In the genomic region with DNA sequence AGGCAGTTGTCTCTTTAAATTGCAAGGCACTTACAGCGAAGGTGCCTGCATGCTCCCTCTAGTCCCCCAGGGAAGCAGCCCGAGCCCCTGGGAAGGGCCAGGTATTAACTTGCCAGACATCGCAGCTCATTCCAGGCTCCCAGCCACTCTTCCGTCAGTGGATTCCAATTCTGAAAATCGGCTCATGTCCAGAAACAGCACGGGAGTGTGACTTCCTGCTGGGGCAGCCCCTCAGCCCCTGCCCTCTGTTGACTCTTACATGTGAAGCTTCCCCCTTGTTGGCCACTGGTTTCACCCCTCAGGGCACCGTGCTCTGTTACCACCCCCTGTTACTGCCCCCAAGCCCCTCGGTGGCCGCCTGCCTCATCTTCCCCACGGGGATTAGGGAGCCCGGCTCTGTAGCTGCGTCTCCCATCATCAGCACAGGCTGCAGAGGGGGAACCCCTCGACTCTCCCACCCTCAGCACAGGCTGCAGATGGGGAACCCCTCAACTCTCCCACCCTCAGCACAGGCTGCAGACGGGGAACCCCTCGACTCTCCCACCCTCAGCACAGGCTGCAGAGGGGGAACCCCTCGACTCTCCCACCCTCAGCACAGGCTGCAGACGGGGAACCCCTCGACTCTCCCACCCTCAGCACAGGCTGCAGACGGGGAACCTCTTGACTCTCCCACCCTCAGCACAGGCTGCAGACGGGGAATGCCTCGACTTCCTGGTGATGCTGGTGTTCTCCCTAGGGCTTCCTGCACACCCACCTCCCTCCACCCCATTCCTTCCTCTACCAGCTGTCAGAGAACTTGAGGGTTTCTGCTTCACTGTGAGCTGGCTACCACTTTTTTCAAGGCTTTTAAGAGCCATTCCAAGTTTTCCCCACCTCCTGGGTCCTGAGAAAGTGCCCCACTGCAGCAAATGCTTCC, we compare ENCODE assay signal across 1 cellular context.
TF ChIP-seq lines count a peak whose summit lies in the region.

No MANE protein-coding gene starts in this region.

TF ChIP-seq in GM12878, 131 proteins besides CTCF, POLR2A, EP300 and RAD21:
- TF ChIP-seq, protein P1, sequence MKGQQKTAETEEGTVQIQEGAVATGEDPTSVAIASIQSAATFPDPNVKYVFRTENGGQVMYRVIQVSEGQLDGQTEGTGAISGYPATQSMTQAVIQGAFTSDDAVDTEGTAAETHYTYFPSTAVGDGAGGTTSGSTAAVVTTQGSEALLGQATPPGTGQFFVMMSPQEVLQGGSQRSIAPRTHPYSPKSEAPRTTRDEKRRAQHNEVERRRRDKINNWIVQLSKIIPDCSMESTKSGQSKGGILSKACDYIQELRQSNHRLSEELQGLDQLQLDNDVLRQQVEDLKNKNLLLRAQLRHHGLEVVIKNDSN (IDR thresholded peaks at IDR 0.05; ENCODE audit: borderline replicate concordance, extremely low read length, insufficient read depth, low read depth, low read length) = no peak
- no peak for TF ChIP-seq ZZZ3 (IDR thresholded peaks at IDR 0.05; ENCODE audit: control insufficient read depth, insufficient read length, low read depth)
- TF ChIP-seq IKZF1 (conservative IDR thresholded peaks at IDR 0.05) = peak; percentile 44
- TF ChIP-seq, protein P2, sequence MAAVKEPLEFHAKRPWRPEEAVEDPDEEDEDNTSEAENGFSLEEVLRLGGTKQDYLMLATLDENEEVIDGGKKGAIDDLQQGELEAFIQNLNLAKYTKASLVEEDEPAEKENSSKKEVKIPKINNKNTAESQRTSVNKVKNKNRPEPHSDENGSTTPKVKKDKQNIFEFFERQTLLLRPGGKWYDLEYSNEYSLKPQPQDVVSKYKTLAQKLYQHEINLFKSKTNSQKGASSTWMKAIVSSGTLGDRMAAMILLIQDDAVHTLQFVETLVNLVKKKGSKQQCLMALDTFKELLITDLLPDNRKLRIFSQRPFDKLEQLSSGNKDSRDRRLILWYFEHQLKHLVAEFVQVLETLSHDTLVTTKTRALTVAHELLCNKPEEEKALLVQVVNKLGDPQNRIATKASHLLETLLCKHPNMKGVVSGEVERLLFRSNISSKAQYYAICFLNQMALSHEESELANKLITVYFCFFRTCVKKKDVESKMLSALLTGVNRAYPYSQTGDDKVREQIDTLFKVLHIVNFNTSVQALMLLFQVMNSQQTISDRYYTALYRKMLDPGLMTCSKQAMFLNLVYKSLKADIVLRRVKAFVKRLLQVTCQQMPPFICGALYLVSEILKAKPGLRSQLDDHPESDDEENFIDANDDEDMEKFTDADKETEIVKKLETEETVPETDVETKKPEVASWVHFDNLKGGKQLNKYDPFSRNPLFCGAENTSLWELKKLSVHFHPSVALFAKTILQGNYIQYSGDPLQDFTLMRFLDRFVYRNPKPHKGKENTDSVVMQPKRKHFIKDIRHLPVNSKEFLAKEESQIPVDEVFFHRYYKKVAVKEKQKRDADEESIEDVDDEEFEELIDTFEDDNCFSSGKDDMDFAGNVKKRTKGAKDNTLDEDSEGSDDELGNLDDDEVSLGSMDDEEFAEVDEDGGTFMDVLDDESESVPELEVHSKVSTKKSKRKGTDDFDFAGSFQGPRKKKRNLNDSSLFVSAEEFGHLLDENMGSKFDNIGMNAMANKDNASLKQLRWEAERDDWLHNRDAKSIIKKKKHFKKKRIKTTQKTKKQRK (IDR thresholded peaks at IDR 0.05; ENCODE audit: low read depth, low read length) = no peak
- TF ChIP-seq BHLHE40 (IDR thresholded peaks at IDR 0.05; ENCODE audit: borderline replicate concordance in 1 of 2, low read depth in 2 of 2, low read length in 1 of 2) = peak in 1 of 2 experiments; percentile 36; a peak in 1 of 4 replicates
- peak; percentile 8; the same call in 1 of the 2 replicates for TF ChIP-seq RUNX3 (IDR thresholded peaks at IDR 0.05; ENCODE audit: low read length)
- no peak for TF ChIP-seq ZBED1 (IDR thresholded peaks at IDR 0.05; ENCODE audit: borderline replicate concordance)
- no peak for TF ChIP-seq MTA3 (IDR thresholded peaks at IDR 0.05; ENCODE audit: borderline replicate concordance, low read length)
- no peak for TF ChIP-seq ZNF384 (IDR thresholded peaks at IDR 0.05; ENCODE audit: borderline replicate concordance, low read depth, low read length)
- TF ChIP-seq, protein P3, sequence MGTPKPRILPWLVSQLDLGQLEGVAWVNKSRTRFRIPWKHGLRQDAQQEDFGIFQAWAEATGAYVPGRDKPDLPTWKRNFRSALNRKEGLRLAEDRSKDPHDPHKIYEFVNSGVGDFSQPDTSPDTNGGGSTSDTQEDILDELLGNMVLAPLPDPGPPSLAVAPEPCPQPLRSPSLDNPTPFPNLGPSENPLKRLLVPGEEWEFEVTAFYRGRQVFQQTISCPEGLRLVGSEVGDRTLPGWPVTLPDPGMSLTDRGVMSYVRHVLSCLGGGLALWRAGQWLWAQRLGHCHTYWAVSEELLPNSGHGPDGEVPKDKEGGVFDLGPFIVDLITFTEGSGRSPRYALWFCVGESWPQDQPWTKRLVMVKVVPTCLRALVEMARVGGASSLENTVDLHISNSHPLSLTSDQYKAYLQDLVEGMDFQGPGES (IDR thresholded peaks at IDR 0.05) = no peak
- TF ChIP-seq MEF2B (IDR thresholded peaks at IDR 0.05; ENCODE audit: partially characterized antibody, poor library complexity, severe bottlenecking) = peak; percentile 69
- TF ChIP-seq, protein P4, sequence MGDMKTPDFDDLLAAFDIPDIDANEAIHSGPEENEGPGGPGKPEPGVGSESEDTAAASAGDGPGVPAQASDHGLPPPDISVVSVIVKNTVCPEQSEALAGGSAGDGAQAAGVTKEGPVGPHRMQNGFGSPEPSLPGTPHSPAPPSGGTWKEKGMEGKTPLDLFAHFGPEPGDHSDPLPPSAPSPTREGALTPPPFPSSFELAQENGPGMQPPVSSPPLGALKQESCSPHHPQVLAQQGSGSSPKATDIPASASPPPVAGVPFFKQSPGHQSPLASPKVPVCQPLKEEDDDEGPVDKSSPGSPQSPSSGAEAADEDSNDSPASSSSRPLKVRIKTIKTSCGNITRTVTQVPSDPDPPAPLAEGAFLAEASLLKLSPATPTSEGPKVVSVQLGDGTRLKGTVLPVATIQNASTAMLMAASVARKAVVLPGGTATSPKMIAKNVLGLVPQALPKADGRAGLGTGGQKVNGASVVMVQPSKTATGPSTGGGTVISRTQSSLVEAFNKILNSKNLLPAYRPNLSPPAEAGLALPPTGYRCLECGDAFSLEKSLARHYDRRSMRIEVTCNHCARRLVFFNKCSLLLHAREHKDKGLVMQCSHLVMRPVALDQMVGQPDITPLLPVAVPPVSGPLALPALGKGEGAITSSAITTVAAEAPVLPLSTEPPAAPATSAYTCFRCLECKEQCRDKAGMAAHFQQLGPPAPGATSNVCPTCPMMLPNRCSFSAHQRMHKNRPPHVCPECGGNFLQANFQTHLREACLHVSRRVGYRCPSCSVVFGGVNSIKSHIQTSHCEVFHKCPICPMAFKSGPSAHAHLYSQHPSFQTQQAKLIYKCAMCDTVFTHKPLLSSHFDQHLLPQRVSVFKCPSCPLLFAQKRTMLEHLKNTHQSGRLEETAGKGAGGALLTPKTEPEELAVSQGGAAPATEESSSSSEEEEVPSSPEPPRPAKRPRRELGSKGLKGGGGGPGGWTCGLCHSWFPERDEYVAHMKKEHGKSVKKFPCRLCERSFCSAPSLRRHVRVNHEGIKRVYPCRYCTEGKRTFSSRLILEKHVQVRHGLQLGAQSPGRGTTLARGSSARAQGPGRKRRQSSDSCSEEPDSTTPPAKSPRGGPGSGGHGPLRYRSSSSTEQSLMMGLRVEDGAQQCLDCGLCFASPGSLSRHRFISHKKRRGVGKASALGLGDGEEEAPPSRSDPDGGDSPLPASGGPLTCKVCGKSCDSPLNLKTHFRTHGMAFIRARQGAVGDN (IDR thresholded peaks at IDR 0.05) = no peak
- no peak for TF ChIP-seq RAD51 (IDR thresholded peaks at IDR 0.05)
- no peak for TF ChIP-seq SMAD1 (IDR thresholded peaks at IDR 0.05; ENCODE audit: low read depth, partially characterized antibody)
- no peak for TF ChIP-seq KLF5 (IDR thresholded peaks at IDR 0.05; ENCODE audit: partially characterized antibody)
- TF ChIP-seq, protein P5, sequence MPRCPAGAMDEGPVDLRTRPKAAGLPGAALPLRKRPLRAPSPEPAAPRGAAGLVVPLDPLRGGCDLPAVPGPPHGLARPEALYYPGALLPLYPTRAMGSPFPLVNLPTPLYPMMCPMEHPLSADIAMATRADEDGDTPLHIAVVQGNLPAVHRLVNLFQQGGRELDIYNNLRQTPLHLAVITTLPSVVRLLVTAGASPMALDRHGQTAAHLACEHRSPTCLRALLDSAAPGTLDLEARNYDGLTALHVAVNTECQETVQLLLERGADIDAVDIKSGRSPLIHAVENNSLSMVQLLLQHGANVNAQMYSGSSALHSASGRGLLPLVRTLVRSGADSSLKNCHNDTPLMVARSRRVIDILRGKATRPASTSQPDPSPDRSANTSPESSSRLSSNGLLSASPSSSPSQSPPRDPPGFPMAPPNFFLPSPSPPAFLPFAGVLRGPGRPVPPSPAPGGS (IDR thresholded peaks at IDR 0.05; ENCODE audit: borderline replicate concordance, insufficient read depth, low read depth, low read length, poor library complexity, severe bottlenecking) = peak; percentile 50
- TF ChIP-seq MYB (IDR thresholded peaks at IDR 0.05; ENCODE audit: borderline replicate concordance, low read depth, low read length) = no peak
- no peak for TF ChIP-seq DPF2 (IDR thresholded peaks at IDR 0.05)
- TF ChIP-seq TBL1XR1 (IDR thresholded peaks at IDR 0.05; ENCODE audit: low read depth, low read length) = no peak
- no peak for TF ChIP-seq WRNIP1 (IDR thresholded peaks at IDR 0.05; ENCODE audit: borderline replicate concordance, low read depth, low read length)
- TF ChIP-seq PAX5 (IDR thresholded peaks at IDR 0.05; ENCODE audit: borderline replicate concordance, low read depth, low read length) = 0 out of 2 replicates have a peak, but pooled peaks have one; percentile 11
- 0 out of 4 replicates have a peak, but pooled peaks of 1 of the 2 experiments have one; percentile 25 for TF ChIP-seq IKZF2 (IDR thresholded peaks at IDR 0.05)
- TF ChIP-seq, protein P6, sequence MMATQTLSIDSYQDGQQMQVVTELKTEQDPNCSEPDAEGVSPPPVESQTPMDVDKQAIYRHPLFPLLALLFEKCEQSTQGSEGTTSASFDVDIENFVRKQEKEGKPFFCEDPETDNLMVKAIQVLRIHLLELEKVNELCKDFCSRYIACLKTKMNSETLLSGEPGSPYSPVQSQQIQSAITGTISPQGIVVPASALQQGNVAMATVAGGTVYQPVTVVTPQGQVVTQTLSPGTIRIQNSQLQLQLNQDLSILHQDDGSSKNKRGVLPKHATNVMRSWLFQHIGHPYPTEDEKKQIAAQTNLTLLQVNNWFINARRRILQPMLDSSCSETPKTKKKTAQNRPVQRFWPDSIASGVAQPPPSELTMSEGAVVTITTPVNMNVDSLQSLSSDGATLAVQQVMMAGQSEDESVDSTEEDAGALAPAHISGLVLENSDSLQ (IDR thresholded peaks at IDR 0.05) = no peak
TF ChIP-seq in GM12878: peak in this region for 7.
